In the genomic region with DNA sequence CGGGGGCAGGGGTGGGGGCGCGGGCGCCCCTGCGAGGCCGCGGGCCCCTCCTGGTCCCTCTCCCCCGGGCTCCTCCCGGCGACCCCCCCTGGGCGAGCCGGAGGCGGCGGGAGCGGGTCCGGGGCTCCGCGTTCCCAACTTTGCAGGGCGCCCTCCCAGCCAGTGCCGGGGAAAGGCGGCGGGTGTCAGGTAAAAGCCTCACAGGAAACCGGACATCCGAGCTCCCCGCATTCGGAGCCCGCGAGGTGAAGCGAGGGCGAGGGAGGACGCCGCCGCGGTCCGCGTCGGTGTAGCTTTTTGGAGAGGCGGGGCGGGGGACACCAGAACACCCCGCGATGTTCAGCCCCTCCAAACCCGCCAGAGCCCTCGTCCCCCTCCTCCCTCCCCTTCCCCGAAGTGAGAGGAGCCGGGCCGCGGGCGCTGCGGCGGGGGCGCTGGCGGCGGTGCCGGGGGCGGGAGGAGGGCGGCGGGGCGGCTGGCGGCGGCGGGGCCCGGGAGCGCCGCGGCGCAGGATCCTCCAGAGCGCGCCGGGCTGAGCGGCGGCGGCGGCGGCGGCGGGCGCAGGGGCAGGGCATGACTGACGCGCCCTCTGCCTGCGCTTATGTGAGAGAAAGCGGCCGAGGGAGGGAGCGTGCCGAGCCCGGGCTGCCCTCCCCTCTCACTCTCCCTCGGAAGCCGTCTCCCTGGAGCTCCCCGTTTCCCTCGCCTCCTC, we compare ENCODE assay signal across 8 cellular contexts. TPM values are rescaled to one million over a fixed set of nuclear protein-coding genes. Genes with fewer than 3 reads are reported as not detected.
DNase-seq lines count a peak whose midpoint lies in the region; ATAC-seq and TF ChIP-seq lines count a peak whose summit lies in the region.

A gene with protein sequence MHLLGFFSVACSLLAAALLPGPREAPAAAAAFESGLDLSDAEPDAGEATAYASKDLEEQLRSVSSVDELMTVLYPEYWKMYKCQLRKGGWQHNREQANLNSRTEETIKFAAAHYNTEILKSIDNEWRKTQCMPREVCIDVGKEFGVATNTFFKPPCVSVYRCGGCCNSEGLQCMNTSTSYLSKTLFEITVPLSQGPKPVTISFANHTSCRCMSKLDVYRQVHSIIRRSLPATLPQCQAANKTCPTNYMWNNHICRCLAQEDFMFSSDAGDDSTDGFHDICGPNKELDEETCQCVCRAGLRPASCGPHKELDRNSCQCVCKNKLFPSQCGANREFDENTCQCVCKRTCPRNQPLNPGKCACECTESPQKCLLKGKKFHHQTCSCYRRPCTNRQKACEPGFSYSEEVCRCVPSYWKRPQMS (minus strand): TSS at position 575 of the 712 bp plus-strand sequence. CDS start 611 bp downstream, outside the sequence.

- H3K27me3 ChIP-seq in ectodermal cell (ENCODE audit: control insufficient read depth, insufficient read depth, low read length, poor library complexity, severe bottlenecking) = peaks cover 35% of the 10 kb centered on the region
- H3K27me3 ChIP-seq in subcutaneous abdominal adipose tissue (ENCODE audit: control insufficient read depth in 5 of 5, insufficient read depth in 4 of 5, low read length in 5 of 5) = no peaks in the 10 kb centered on the region

- CTCF ChIA-PET in OCI-LY7 (lab: Charles Lee; ENCODE audit: unreplicated experiment) = no interaction called here

- ATAC-seq in GM19397 (IDR thresholded peaks at IDR 0.05; ENCODE audit: unreplicated experiment) (peak; percentile 89), HG03378 (IDR thresholded peaks at IDR 0.05; ENCODE audit: unreplicated experiment) (peak; percentile 43), SK-N-SH treated with all-trans-retinoic acid at 6 μM for 48 hours (peak; percentile 68)

- no peak within 1 kb of the TSS for H2AFZ ChIP-seq in OCI-LY7 (ENCODE audit: low read length)

- H3K9me2 ChIP-seq in OCI-LY7 (ENCODE audit: insufficient read depth, low read length) = no peaks in the 10 kb centered on the region

- H3K4me3 ChIP-seq in ectodermal cell (ENCODE audit: insufficient read depth, low read depth, low read length) (peak within 1 kb of the TSS; percentile 73), lower leg skin (ENCODE audit: low read depth, poor library complexity, severe bottlenecking) (peak within 1 kb of the TSS; percentile 42), subcutaneous abdominal adipose tissue (ENCODE audit: low read depth in 1 of 5, low read length in 5 of 5) (peak within 1 kb of the TSS; percentile 72 to 85 (median 76)), OCI-LY7 (ENCODE audit: low read depth, low read length, poor library complexity, severe bottlenecking) (no peak within 1 kb of the TSS)

- peak within 1 kb of the TSS; percentile 29 to 81 (median 70) for H3K9ac ChIP-seq in subcutaneous abdominal adipose tissue (ENCODE audit: low read length in 5 of 5)

- intact Hi-C loops in lower leg skin (cut with DNase I; ENCODE audit: low total_unique reads) (no loop called here), OCI-LY7 (cut with micrococcal nuclease; ENCODE audit: unreplicated experiment) (no loop called here)

- no peaks in the 10 kb centered on the region for H3K79me2 ChIP-seq in OCI-LY7 (ENCODE audit: insufficient read depth, low read depth, low read length)

- DNase-seq in COR-L47 (lab: John Stamatoyannopoulos, UW) = peak; percentile 65
- peak in 1 of 2 donors; percentile 32 for DNase-seq in lower leg skin (ENCODE audit: low spot score in 2 of 2)
- DNase-seq in OCI-LY7 (ENCODE audit: low spot score) = no peak

- H3K4me2 ChIP-seq in OCI-LY7 (ENCODE audit: low read length) = no peak within 1 kb of the TSS

- TF ChIP-seq POLR2A in lower leg skin (IDR thresholded peaks at IDR 0.05) = no peak

- TF ChIP-seq CTCF in lower leg skin (IDR thresholded peaks at IDR 0.05) = no peak
- TF ChIP-seq CTCF in OCI-LY7 (conservative IDR thresholded peaks at IDR 0.05; ENCODE audit: low read length) = no peak

- WGBS in ectodermal cell, 2 experiments = 0% methylated on average over 89 of the region's 89 CpGs
- WGBS in lower leg skin, 2 donors = 0 to 2% methylated on average over 18 to 42 of the region's 89 CpGs

- no peaks in the 10 kb centered on the region for H4K20me1 ChIP-seq in OCI-LY7 (ENCODE audit: insufficient read depth, low read length)

- H3K36me3 ChIP-seq in ectodermal cell (ENCODE audit: control insufficient read depth, insufficient read depth, low read length) (no peaks in the 10 kb centered on the region), subcutaneous abdominal adipose tissue (ENCODE audit: control insufficient read depth in 5 of 5, insufficient read depth in 5 of 5, low read length in 5 of 5) (no peaks in the 10 kb centered on the region), OCI-LY7 (ENCODE audit: insufficient read depth, low read length) (no peaks in the 10 kb centered on the region)

- POLR2A ChIA-PET in OCI-LY7 (lab: Charles Lee) = no interaction called here

- no peak within 1 kb of the TSS for H3K27ac ChIP-seq in ectodermal cell (ENCODE audit: insufficient read depth, low read depth, low read length, poor library complexity, severe bottlenecking)
- H3K27ac ChIP-seq in subcutaneous abdominal adipose tissue (ENCODE audit: low read depth, low read length) = peak within 1 kb of the TSS; percentile 54
- H3K27ac ChIP-seq in OCI-LY7 (ENCODE audit: low read depth, low read length, poor library complexity, severe bottlenecking) = no peak within 1 kb of the TSS

- H3K9me3 ChIP-seq in ectodermal cell (ENCODE audit: control insufficient read depth, low read length) = no peaks in the 10 kb centered on the region
- no peaks in the 10 kb centered on the region for H3K9me3 ChIP-seq in subcutaneous abdominal adipose tissue (ENCODE audit: control insufficient read depth in 5 of 5, low read length in 5 of 5)
- H3K9me3 ChIP-seq in OCI-LY7 (ENCODE audit: low read length) = no peaks in the 10 kb centered on the region

- BruUV-seq in OCI-LY7 (replicated peaks; lab: Mats Ljungman, UMichigan) = no TSS peak

- H3K4me1 ChIP-seq in ectodermal cell (ENCODE audit: control insufficient read depth, insufficient read depth, low read length) = no peaks in the 10 kb centered on the region
- peaks cover 0 to 26% (median 19%) of the 10 kb centered on the region in 5 donors for H3K4me1 ChIP-seq in subcutaneous abdominal adipose tissue (ENCODE audit: control insufficient read depth in 5 of 5, insufficient read depth in 5 of 5, low read length in 5 of 5)
- no peaks in the 10 kb centered on the region for H3K4me1 ChIP-seq in OCI-LY7 (ENCODE audit: insufficient read depth, low read length, poor library complexity, severe bottlenecking)

TF ChIP-seq in SK-N-SH treated with all-trans-retinoic acid at 6 μM for 48 hours, 23 proteins besides CTCF, POLR2A, EP300 and RAD21:
- no peak for TF ChIP-seq OSR1 (CRISPR knock-in tag; IDR thresholded peaks at IDR 0.05)
- TF ChIP-seq ZFP30 (CRISPR knock-in tag; IDR thresholded peaks at IDR 0.05) = no peak
- no peak for TF ChIP-seq SNAI2 (CRISPR knock-in tag; IDR thresholded peaks at IDR 0.05)
- no peak for TF ChIP-seq GLIS3 (CRISPR knock-in tag; IDR thresholded peaks at IDR 0.05)
- TF ChIP-seq PPARA (CRISPR knock-in tag; IDR thresholded peaks at IDR 0.05; ENCODE audit: borderline replicate concordance) = no peak
- no peak for TF ChIP-seq ZNF565 (CRISPR knock-in tag; conservative IDR thresholded peaks at IDR 0.05; ENCODE audit: low read depth)
- no peak for TF ChIP-seq ZC3H10 (CRISPR knock-in tag; IDR thresholded peaks at IDR 0.05)

RNA-seq across cellular contexts. Expression of the gene that starts here (rescaled TPM):
- polyA plus RNA-seq in ectodermal cell (2013, experiment 1 of 4) = 2.1 TPM
- 1.5 TPM for polyA plus RNA-seq in ectodermal cell (2013, experiment 2 of 4)
- polyA plus RNA-seq in ectodermal cell (2013, experiment 3 of 4) = 3.5 TPM
- 4.1 TPM for polyA plus RNA-seq in ectodermal cell (2013, experiment 4 of 4)
- total RNA-seq in lower leg skin (1 to 10 TPM; 1.4 to 6.1 (median 3.2) TPM), OCI-LY7 (2022) (not detected in 2 replicates)
- not detected in 2 replicates for total RNA-seq in OCI-LY7 (2014; rRNA removed; shearing (Covaris generic))
